Comparison of ENCODE assay signal across 1 cellular context in the genomic region with DNA sequence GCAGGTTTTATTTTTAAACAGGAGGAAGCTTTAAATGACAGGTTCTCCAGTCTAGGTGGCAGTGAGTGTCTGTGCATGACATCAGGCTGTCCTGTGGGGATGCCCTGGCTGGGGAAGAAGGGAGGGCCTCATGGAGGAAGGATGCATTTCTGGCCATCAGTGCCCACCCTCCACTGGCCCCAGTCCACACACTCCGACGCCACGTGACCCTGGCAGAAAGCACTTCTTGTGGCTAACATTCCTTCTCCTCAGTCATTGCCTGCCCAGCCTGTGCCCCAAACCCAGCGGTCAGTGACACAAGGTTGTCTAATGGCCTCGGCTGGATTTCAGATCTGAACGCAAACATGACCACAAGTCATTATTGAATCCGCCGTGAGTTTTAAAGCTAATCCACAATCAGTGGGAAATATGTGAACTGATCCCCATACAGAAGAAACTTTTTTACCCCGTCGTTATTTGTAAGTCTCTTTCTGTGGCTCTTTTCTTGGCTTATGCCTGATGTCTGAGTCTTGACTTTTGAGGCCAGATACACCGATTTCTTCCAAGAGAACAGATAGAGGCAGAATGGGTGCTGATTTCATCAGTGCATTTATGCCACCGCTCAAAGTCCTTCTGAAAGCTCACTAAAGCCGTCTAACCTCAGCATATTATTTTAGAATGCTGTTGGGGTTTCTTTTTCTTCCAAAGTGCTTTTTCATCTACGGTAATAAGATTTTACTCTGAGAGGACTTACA.
TF ChIP-seq lines count a peak whose summit lies in the region.

No MANE protein-coding gene starts in this region.

TF ChIP-seq in liver, 16 proteins besides CTCF, POLR2A, EP300 and RAD21 (continued from another document):
- TF ChIP-seq, protein P1, sequence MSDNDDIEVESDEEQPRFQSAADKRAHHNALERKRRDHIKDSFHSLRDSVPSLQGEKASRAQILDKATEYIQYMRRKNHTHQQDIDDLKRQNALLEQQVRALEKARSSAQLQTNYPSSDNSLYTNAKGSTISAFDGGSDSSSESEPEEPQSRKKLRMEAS (IDR thresholded peaks at IDR 0.05) = no peak
- TF ChIP-seq FOXA2 (IDR thresholded peaks at IDR 0.05) (no peak), SP1 (IDR thresholded peaks at IDR 0.05) (no peak), YY1 (IDR thresholded peaks at IDR 0.05) (no peak), TAF1 (conservative IDR thresholded peaks at IDR 0.05) (no peak), NR2F2 (IDR thresholded peaks at IDR 0.05) (no peak)
- TF ChIP-seq, protein P2, sequence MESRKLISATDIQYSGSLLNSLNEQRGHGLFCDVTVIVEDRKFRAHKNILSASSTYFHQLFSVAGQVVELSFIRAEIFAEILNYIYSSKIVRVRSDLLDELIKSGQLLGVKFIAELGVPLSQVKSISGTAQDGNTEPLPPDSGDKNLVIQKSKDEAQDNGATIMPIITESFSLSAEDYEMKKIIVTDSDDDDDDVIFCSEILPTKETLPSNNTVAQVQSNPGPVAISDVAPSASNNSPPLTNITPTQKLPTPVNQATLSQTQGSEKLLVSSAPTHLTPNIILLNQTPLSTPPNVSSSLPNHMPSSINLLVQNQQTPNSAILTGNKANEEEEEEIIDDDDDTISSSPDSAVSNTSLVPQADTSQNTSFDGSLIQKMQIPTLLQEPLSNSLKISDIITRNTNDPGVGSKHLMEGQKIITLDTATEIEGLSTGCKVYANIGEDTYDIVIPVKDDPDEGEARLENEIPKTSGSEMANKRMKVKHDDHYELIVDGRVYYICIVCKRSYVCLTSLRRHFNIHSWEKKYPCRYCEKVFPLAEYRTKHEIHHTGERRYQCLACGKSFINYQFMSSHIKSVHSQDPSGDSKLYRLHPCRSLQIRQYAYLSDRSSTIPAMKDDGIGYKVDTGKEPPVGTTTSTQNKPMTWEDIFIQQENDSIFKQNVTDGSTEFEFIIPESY (IDR thresholded peaks at IDR 0.05) = no peak
TF ChIP-seq in liver: peak in this region for 0.
